1 cellular context compared by ENCODE assay signal in the genomic region with DNA sequence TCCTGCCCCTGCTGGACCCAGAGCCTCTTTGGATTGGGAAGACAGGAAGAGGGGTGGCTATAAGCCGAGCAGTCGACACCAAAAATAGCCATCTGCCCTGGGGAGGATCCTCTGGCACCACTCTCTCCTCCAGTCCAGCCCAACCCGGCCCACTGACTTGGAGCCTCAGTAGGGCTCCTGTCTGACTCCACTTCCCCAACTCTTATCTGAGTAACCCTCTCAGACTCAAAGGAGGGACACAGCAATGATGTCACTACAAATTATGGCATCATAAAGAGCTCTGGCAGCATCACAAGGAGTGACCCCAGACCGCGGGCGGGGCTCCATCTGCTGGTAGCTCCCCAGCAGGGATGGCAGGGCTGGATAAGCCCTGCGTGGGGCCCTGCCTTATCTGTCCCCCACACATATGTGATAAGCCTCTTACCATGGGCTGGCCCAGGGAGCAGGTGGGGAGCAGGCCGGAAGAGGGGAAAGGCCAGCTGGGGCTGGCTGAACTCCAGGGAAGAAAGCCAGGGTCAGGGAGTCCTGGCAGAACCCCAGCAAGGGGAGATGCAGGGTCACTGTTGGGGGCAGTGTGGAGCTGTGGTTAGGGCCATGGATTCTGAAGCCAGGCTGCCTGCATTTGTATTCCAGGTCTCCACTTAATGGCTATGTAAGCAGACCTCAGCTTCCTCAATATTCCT.
TF ChIP-seq lines count a peak whose summit lies in the region.

No MANE protein-coding gene starts in this region.

TF ChIP-seq in K562, 482 proteins besides CTCF, POLR2A, EP300 and RAD21 (continued from another document and continues in another):
- peak; percentile 87 for TF ChIP-seq ZBTB34 (CRISPR knock-in tag; IDR thresholded peaks at IDR 0.05)
- peak; percentile 96 for TF ChIP-seq CBFB (CRISPR knock-in tag; IDR thresholded peaks at IDR 0.05)
- TF ChIP-seq ZNF239 (CRISPR knock-in tag; IDR thresholded peaks at IDR 0.05) = peak; percentile 90
- TF ChIP-seq PRPF4 (IDR thresholded peaks at IDR 0.05; ENCODE audit: insufficient read depth, low read depth, low read length, poor library complexity, severe bottlenecking) = no peak
- TF ChIP-seq MCM7 (IDR thresholded peaks at IDR 0.05) = no peak
- no peak for TF ChIP-seq FOXA1 (IDR thresholded peaks at IDR 0.05; ENCODE audit: borderline replicate concordance)
- TF ChIP-seq JUN (IDR thresholded peaks at IDR 0.05; ENCODE audit: borderline replicate concordance, low read depth, low read length) = peak; percentile 88
- no peak for TF ChIP-seq JUN (CRISPR knock-in tag; IDR thresholded peaks at IDR 0.05; ENCODE audit: borderline replicate concordance)
- TF ChIP-seq, protein P1, sequence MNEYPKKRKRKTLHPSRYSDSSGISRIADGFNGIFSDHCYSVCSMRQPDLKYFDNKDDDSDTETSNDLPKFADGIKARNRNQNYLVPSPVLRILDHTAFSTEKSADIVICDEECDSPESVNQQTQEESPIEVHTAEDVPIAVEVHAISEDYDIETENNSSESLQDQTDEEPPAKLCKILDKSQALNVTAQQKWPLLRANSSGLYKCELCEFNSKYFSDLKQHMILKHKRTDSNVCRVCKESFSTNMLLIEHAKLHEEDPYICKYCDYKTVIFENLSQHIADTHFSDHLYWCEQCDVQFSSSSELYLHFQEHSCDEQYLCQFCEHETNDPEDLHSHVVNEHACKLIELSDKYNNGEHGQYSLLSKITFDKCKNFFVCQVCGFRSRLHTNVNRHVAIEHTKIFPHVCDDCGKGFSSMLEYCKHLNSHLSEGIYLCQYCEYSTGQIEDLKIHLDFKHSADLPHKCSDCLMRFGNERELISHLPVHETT (CRISPR knock-in tag; conservative IDR thresholded peaks at IDR 0.05 in 1 of 2, IDR thresholded peaks at IDR 0.05 in 1 of 2) = peak in 1 of 2 experiments; percentile 99; a peak in 2 of 4 replicates
- peak; percentile 91 for TF ChIP-seq ZNF695 (CRISPR knock-in tag; IDR thresholded peaks at IDR 0.05)
- TF ChIP-seq ZNF174 (CRISPR knock-in tag; IDR thresholded peaks at IDR 0.05) = peak; percentile 88; the same call in 1 of the 2 replicates
- TF ChIP-seq ZNF232 (CRISPR knock-in tag; IDR thresholded peaks at IDR 0.05) = no peak
- peak; percentile 100 for TF ChIP-seq NCOR1 (IDR thresholded peaks at IDR 0.05)
- TF ChIP-seq CBFA2T2 (conservative IDR thresholded peaks at IDR 0.05) = peak; percentile 100
- peak; percentile 98 for TF ChIP-seq KLF1 (tag; IDR thresholded peaks at IDR 0.05)
- peak; percentile 40 for TF ChIP-seq POU5F1 (IDR thresholded peaks at IDR 0.05; ENCODE audit: borderline replicate concordance, low read depth, low read length, partially characterized antibody)
- TF ChIP-seq ZNF133 (CRISPR knock-in tag; IDR thresholded peaks at IDR 0.05) = peak; percentile 71; the same call in 1 of the 2 replicates
- TF ChIP-seq ELK1 (CRISPR knock-in tag; IDR thresholded peaks at IDR 0.05) = no peak
- peak; percentile 99 for TF ChIP-seq HDAC2 (IDR thresholded peaks at IDR 0.05)
- TF ChIP-seq ZNF184 (CRISPR knock-in tag; IDR thresholded peaks at IDR 0.05) = no peak
- peak; percentile 74 for TF ChIP-seq DEAF1 (CRISPR knock-in tag; IDR thresholded peaks at IDR 0.05)
- TF ChIP-seq PATZ1 (CRISPR knock-in tag; IDR thresholded peaks at IDR 0.05; ENCODE audit: borderline replicate concordance) = peak; percentile 95
- TF ChIP-seq ZBTB7A (IDR thresholded peaks at IDR 0.05; ENCODE audit: borderline replicate concordance, control insufficient read depth, low read depth, low read length) = peak; percentile 94
- peak; percentile 99 for TF ChIP-seq STAT5A (IDR thresholded peaks at IDR 0.05; ENCODE audit: borderline replicate concordance, low read length)
- TF ChIP-seq ZNF609 (CRISPR knock-in tag; IDR thresholded peaks at IDR 0.05; ENCODE audit: borderline replicate concordance) = peak; percentile 100
- TF ChIP-seq, protein P2, sequence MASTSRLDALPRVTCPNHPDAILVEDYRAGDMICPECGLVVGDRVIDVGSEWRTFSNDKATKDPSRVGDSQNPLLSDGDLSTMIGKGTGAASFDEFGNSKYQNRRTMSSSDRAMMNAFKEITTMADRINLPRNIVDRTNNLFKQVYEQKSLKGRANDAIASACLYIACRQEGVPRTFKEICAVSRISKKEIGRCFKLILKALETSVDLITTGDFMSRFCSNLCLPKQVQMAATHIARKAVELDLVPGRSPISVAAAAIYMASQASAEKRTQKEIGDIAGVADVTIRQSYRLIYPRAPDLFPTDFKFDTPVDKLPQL (IDR thresholded peaks at IDR 0.05; ENCODE audit: extremely low read depth, insufficient read length) = no peak
- TF ChIP-seq PHF21A (IDR thresholded peaks at IDR 0.05; ENCODE audit: borderline replicate concordance, low read depth) = peak; percentile 97
- TF ChIP-seq MCM5 (IDR thresholded peaks at IDR 0.05; ENCODE audit: low read depth) = no peak
- TF ChIP-seq PHF8 (IDR thresholded peaks at IDR 0.05; ENCODE audit: borderline replicate concordance, low read length) = no peak
- peak; percentile 97 for TF ChIP-seq HIVEP1 (CRISPR knock-in tag; IDR thresholded peaks at IDR 0.05)
- TF ChIP-seq, protein P3, sequence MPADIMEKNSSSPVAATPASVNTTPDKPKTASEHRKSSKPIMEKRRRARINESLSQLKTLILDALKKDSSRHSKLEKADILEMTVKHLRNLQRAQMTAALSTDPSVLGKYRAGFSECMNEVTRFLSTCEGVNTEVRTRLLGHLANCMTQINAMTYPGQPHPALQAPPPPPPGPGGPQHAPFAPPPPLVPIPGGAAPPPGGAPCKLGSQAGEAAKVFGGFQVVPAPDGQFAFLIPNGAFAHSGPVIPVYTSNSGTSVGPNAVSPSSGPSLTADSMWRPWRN (IDR thresholded peaks at IDR 0.05; ENCODE audit: low read depth) = peak; percentile 99
- no peak for TF ChIP-seq PHB (CRISPR knock-in tag; IDR thresholded peaks at IDR 0.05)
- peak; percentile 86 for TF ChIP-seq BHLHE40 (IDR thresholded peaks at IDR 0.05; ENCODE audit: low read length)
- peak; percentile 98 for TF ChIP-seq SMAD3 (CRISPR knock-in tag; conservative IDR thresholded peaks at IDR 0.05)
- peak; percentile 100 for TF ChIP-seq TBL1XR1 (IDR thresholded peaks at IDR 0.05; ENCODE audit: low read length in 2 of 2)
- TF ChIP-seq HNRNPH1 (optimal IDR thresholded peaks at IDR 0.05; ENCODE audit: low read depth, low read length) = no peak
- TF ChIP-seq FOXP4 (CRISPR knock-in tag; IDR thresholded peaks at IDR 0.05; ENCODE audit: borderline replicate concordance) = no peak
- TF ChIP-seq ZKSCAN3 (CRISPR knock-in tag; IDR thresholded peaks at IDR 0.05) = 0 out of 2 replicates have a peak, but pooled peaks have one; percentile 23
- peak in 1 of 2 experiments; percentile 89; a peak in 1 of 4 replicates for TF ChIP-seq KDM4B (IDR thresholded peaks at IDR 0.05; ENCODE audit: borderline replicate concordance in 2 of 2, low read depth in 1 of 2)
- peak; percentile 99 for TF ChIP-seq SMARCE1 (IDR thresholded peaks at IDR 0.05)
- TF ChIP-seq GATAD2A (IDR thresholded peaks at IDR 0.05) = peak; percentile 99
- TF ChIP-seq, protein P4, sequence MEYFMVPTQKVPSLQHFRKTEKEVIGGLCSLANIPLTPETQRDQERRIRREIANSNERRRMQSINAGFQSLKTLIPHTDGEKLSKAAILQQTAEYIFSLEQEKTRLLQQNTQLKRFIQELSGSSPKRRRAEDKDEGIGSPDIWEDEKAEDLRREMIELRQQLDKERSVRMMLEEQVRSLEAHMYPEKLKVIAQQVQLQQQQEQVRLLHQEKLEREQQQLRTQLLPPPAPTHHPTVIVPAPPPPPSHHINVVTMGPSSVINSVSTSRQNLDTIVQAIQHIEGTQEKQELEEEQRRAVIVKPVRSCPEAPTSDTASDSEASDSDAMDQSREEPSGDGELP (CRISPR knock-in tag; IDR thresholded peaks at IDR 0.05; ENCODE audit: borderline replicate concordance) = peak; percentile 100
- no peak for TF ChIP-seq NELFE (IDR thresholded peaks at IDR 0.05; ENCODE audit: insufficient read depth, insufficient read length)
- 0 out of 2 replicates have a peak, but pooled peaks have one; percentile 49 for TF ChIP-seq RFX5 (IDR thresholded peaks at IDR 0.05; ENCODE audit: low read depth, low read length)
